ENCODE assay signal across 9 cellular contexts in the genomic region with DNA sequence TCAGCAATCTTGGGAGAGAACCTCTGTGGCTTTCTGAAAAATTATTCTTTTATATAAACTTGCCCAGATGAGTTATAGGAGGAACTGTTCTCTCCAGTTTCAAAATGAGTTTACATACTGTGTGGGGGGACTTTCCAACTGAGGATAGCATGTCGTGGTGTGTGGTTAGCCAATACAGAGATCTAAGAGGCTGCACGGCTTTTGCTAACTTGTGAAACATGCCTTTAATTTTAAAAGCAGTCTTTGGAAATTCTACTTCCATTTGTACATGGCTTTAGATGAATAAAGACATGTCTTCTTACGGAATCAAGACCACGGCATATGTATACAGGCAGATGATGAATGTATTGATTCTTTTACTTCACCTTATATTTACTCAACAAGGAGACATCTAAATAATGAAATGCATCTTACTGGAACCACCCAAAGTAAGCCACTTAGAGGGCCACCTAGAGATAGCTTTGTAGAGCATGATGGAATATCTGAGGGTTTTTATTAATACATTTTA. TPM values are rescaled to one million over a fixed set of nuclear protein-coding genes. Genes with fewer than 3 reads are reported as not detected.
DNase-seq lines count a peak whose midpoint lies in the region; ATAC-seq, FAIRE-seq and TF ChIP-seq lines count a peak whose summit lies in the region.
"Had no signal": no experiment of that assay in that cellular context is flagged by ENCODE, and none has a peak within 500 bp of the region (broad histone marks: within the 10 kb centered on the region; RNA-seq: fewer than 3 reads in every experiment).

No MANE protein-coding gene starts in this region.

- H4K20me1 ChIP-seq in OCI-LY7 (ENCODE audit: insufficient read depth, low read length), result no peaks in the 10 kb centered on the region

- peak; percentile 81 for ATAC-seq in HG02763 (IDR thresholded peaks at IDR 0.05; ENCODE audit: unreplicated experiment)
- peak; percentile 93 for ATAC-seq in stimulated activated naive CD8-positive, alpha-beta T cell treated with anti-CD3 and anti-CD28 coated beads, Interleukin-15, Interleukin-2, amounts not matched to agents 100 U/mL and 50 U/mL, for 24 hours

- no peaks in the 10 kb centered on the region for H3K9me3 ChIP-seq in OCI-LY7 (ENCODE audit: low read length)
- H3K9me3 ChIP-seq in BE2C, result no peaks in the 10 kb centered on the region

- H3K79me2 ChIP-seq in OCI-LY7 (ENCODE audit: insufficient read depth, low read depth, low read length), result peaks cover 66% of the 10 kb centered on the region; the same call in 1 of the 2 replicates

- BruUV-seq in OCI-LY7 (replicated peaks; lab: Mats Ljungman, UMichigan), result no TSS peak

- CTCF ChIA-PET in OCI-LY7 (lab: Charles Lee; ENCODE audit: unreplicated experiment), result no interaction called here

- H3K4me3 Mint-ChIP-seq in dendritic cell treated with granulocyte-macrophage colony-stimulating factor and Interleukin-4, amounts not matched to agents 40 ng/mL and 50 ng/mL, for 4 days, result peak overlapping the region; percentile 52

- intact Hi-C loops in OCI-LY7 (cut with micrococcal nuclease; ENCODE audit: unreplicated experiment), result no loop called here
- intact Hi-C loops in dendritic cell treated with granulocyte-macrophage colony-stimulating factor and Interleukin-4, amounts not matched to agents 40 ng/mL and 50 ng/mL, for 4 days (cut with micrococcal nuclease), result loop anchor here (2.0 kb wide), 1 partner anchor 41 kb away; no protein-coding TSS in a partner anchor

- H3K4me1 ChIP-seq in OCI-LY7 (ENCODE audit: insufficient read depth, low read length, poor library complexity, severe bottlenecking) (peaks cover 67% of the 10 kb centered on the region), BE2C (no peaks in the 10 kb centered on the region)

- POLR2A ChIA-PET in OCI-LY7 (lab: Charles Lee), result interaction anchor here (1.3 to 1.7 kb wide), 2 partner anchors 14 to 17 kb away, joined by 3 to 8 read pairs; no protein-coding TSS in a partner anchor

- no peaks in the 10 kb centered on the region for H3K9me3 Mint-ChIP-seq in dendritic cell treated with granulocyte-macrophage colony-stimulating factor and Interleukin-4, amounts not matched to agents 40 ng/mL and 50 ng/mL, for 4 days

- DNase-seq in GM18507 (ENCODE audit: extremely low spot score, insufficient read length, low read depth), result no peak
- DNase-seq in OCI-LY7 (ENCODE audit: low spot score), result peak; percentile 64
- DNase-seq in stimulated activated naive CD8-positive, alpha-beta T cell treated with anti-CD3 and anti-CD28 coated beads, Interleukin-15, Interleukin-2, amounts not matched to agents 100 U/mL and 50 U/mL, for 24 hours, result peak; percentile 56
- no peak for DNase-seq in HCEC 1CT
- DNase-seq in NCI-H1417 treated with DMSO at 0.1 percent for 48 hours (lab: John Stamatoyannopoulos, UW), result no peak
- no peak for DNase-seq in BE2C

- FAIRE-seq in GM18507 (lab: Jason Lieb, UNC), result peak; percentile 96
- FAIRE-seq: islet of Langerhans had no signal

- no peaks in the 10 kb centered on the region for H3K36me3 Mint-ChIP-seq in dendritic cell treated with granulocyte-macrophage colony-stimulating factor and Interleukin-4, amounts not matched to agents 40 ng/mL and 50 ng/mL, for 4 days (ENCODE audit: low read depth)

- H3K9me2 ChIP-seq in OCI-LY7 (ENCODE audit: insufficient read depth, low read length), result no peaks in the 10 kb centered on the region

- H3K27me3 ChIP-seq in BE2C, result no peaks in the 10 kb centered on the region

- H3K27ac ChIP-seq in OCI-LY7 (ENCODE audit: low read depth, low read length, poor library complexity, severe bottlenecking), result peak overlapping the region; percentile 71

- no peaks in the 10 kb centered on the region; the same call in 1 of the 2 replicates for H3K36me3 ChIP-seq in OCI-LY7 (ENCODE audit: insufficient read depth, low read length)
- H3K36me3 ChIP-seq in BE2C, result no peaks in the 10 kb centered on the region

- peak overlapping the region; percentile 83 for H3K27ac Mint-ChIP-seq in dendritic cell treated with granulocyte-macrophage colony-stimulating factor and Interleukin-4, amounts not matched to agents 40 ng/mL and 50 ng/mL, for 4 days

- H2AFZ ChIP-seq in OCI-LY7 (ENCODE audit: low read length), result peak overlapping the region; percentile 54; the same call in 1 of the 2 replicates

- peak overlapping the region; percentile 52 for H3K4me3 ChIP-seq in OCI-LY7 (ENCODE audit: low read depth, low read length, poor library complexity, severe bottlenecking)
- H3K4me3 ChIP-seq in BE2C (ENCODE audit: low read depth, low read length), result no peak overlapping the region

- peak overlapping the region; percentile 72 for H3K4me2 ChIP-seq in OCI-LY7 (ENCODE audit: low read length)

- H3K27me3 Mint-ChIP-seq in dendritic cell treated with granulocyte-macrophage colony-stimulating factor and Interleukin-4, amounts not matched to agents 40 ng/mL and 50 ng/mL, for 4 days, result no peaks in the 10 kb centered on the region

- peak; percentile 67 for TF ChIP-seq CTCF in OCI-LY7 (conservative IDR thresholded peaks at IDR 0.05; ENCODE audit: low read length)
- no peak for TF ChIP-seq CTCF in BE2C (IDR thresholded peaks at IDR 0.05; ENCODE audit: low read depth, low read length)

- H3K4me1 Mint-ChIP-seq in dendritic cell treated with granulocyte-macrophage colony-stimulating factor and Interleukin-4, amounts not matched to agents 40 ng/mL and 50 ng/mL, for 4 days (ENCODE audit: low read depth), result peaks cover 44% of the 10 kb centered on the region

RNA-seq across cellular contexts. Expression of gene HIVEP1, which starts 39.8 kb away (rescaled TPM):
- total RNA-seq in OCI-LY7 (2014; rRNA removed; shearing (Covaris generic)), result 18.3 and 22.6 TPM in 2 replicates
- 22.1 and 29.5 TPM in 2 replicates for total RNA-seq in OCI-LY7 (2022)
- polyA plus RNA-seq in BE2C (2012; ENCODE audit: insufficient read depth, insufficient read length, low read depth), result 30.7 TPM

Comparison
In these comparisons a context has a peak if more than half of its experiments do, and no peak if none do; other contexts are left out.
1. DNase-seq: peak in OCI-LY7 (single experiment) and stimulated activated naive CD8-positive, alpha-beta T cell treated with anti-CD3 and anti-CD28 coated beads, Interleukin-15, Interleukin-2, amounts not matched to agents 100 U/mL and 50 U/mL, for 24 hours (single experiment); none in GM18507 (single experiment), HCEC 1CT (single experiment), NCI-H1417 treated with DMSO at 0.1 percent for 48 hours (single experiment) and BE2C (single experiment).